In genomic region chr4:155954118-155954503, GRCh38 we compare ENCODE assay signal across 8 cellular contexts. TPM values are rescaled to one million over a fixed set of nuclear protein-coding genes. Genes with fewer than 3 reads are reported as not detected.
DNase-seq lines count a peak whose midpoint lies in the region; ATAC-seq and TF ChIP-seq lines count a peak whose summit lies in the region.

No MANE protein-coding gene starts in this region.

- H3K4me1 ChIP-seq in DND-41 (ENCODE audit: insufficient read depth, low read length) (peaks cover 14% of the 10 kb centered on the region), RWPE2 (ENCODE audit: insufficient read depth, poor library complexity, severe bottlenecking) (peaks cover 10% of the 10 kb centered on the region), esophagus (ENCODE audit: control insufficient read depth in 2 of 2, insufficient read depth in 2 of 2, low read length in 1 of 2) (no peaks in the 10 kb centered on the region), parathyroid adenoma (no peaks in the 10 kb centered on the region)

- H2AFZ ChIP-seq in DND-41 (ENCODE audit: low read depth, low read length) = peak overlapping the region; percentile 87
- H2AFZ ChIP-seq in parathyroid adenoma = peak overlapping the region; percentile 97

- H3K4me2 ChIP-seq in DND-41 (ENCODE audit: insufficient read depth, low read length) = peak overlapping the region; percentile 72
- peak overlapping the region; percentile 98 for H3K4me2 ChIP-seq in parathyroid adenoma (ENCODE audit: low read length)

- ATAC-seq in DND-41 (ENCODE audit: insufficient read depth, low read depth) = no peak
- no peak for ATAC-seq in RWPE2 (ENCODE audit: low read depth)
- no peak for ATAC-seq in HG03342 (IDR thresholded peaks at IDR 0.05; ENCODE audit: unreplicated experiment)

- H3K4me3 ChIP-seq in DND-41 (ENCODE audit: low read depth in 1 of 2, low read length in 2 of 2) (peak overlapping the region; percentile 42 to 90; a peak in 3 of 4 replicates), RWPE2 (ENCODE audit: severe bottlenecking) (peak overlapping the region; percentile 71), esophagus (ENCODE audit: low read depth in 1 of 2, low read length in 2 of 2) (peak overlapping the region; percentile 78 to 82), parathyroid adenoma (ENCODE audit: low read depth, low read length) (peak overlapping the region; percentile 92)

- TF ChIP-seq CTCF in DND-41 (IDR thresholded peaks at IDR 0.05; ENCODE audit: borderline replicate concordance, extremely low read depth, low read length, poor library complexity, severe bottlenecking) = no peak
- no peak for TF ChIP-seq CTCF in RWPE2 (IDR thresholded peaks at IDR 0.05; ENCODE audit: poor library complexity, severe bottlenecking)
- TF ChIP-seq CTCF in parathyroid adenoma (IDR thresholded peaks at IDR 0.05) = no peak

- DNase-seq in DND-41 (peak; percentile 9), RWPE2 (ENCODE audit: low spot score) (no peak), NCI-H510A (lab: John Stamatoyannopoulos, UW) (no peak), NCI-H526 treated with DMSO at 0.1 percent for 48 hours (lab: John Stamatoyannopoulos, UW) (no peak)
- no peak for DNase-seq in central memory CD4-positive, alpha-beta T cell

- no peaks in the 10 kb centered on the region for H3K36me3 ChIP-seq in DND-41 (ENCODE audit: insufficient read depth, low read length)
- no peaks in the 10 kb centered on the region for H3K36me3 ChIP-seq in RWPE2 (ENCODE audit: low read depth)
- no peaks in the 10 kb centered on the region for H3K36me3 ChIP-seq in esophagus (ENCODE audit: control insufficient read depth in 2 of 2, insufficient read depth in 2 of 2, low read length in 1 of 2)
- no peaks in the 10 kb centered on the region for H3K36me3 ChIP-seq in parathyroid adenoma (ENCODE audit: control insufficient read depth, insufficient read depth, low read length)

- H3K27ac ChIP-seq in DND-41 (ENCODE audit: low read length) (peak overlapping the region; percentile 80), RWPE2 (ENCODE audit: poor library complexity, severe bottlenecking) (peak overlapping the region; percentile 49), esophagus (ENCODE audit: low read depth in 2 of 2, low read length in 1 of 2) (peak overlapping the region; percentile 97), parathyroid adenoma (peak overlapping the region; percentile 88)

- 71 to 73% methylated on average over 8 of the region's 8 CpGs for WGBS in esophagus, 2 donors

- no peaks in the 10 kb centered on the region for H4K20me1 ChIP-seq in DND-41 (ENCODE audit: insufficient read depth, low read length)

- H3K27me3 ChIP-seq in DND-41 (ENCODE audit: insufficient read depth, low read length, poor library complexity) = peaks cover 3% of the 10 kb centered on the region
- H3K27me3 ChIP-seq in RWPE2 (ENCODE audit: insufficient read depth, poor library complexity, severe bottlenecking) = no peaks in the 10 kb centered on the region
- H3K27me3 ChIP-seq in esophagus (ENCODE audit: control insufficient read depth in 1 of 2, insufficient read depth in 2 of 2, low read length in 2 of 2) = no peaks in the 10 kb centered on the region
- no peaks in the 10 kb centered on the region for H3K27me3 ChIP-seq in parathyroid adenoma (ENCODE audit: control insufficient read depth, insufficient read depth, low read length)

- peak overlapping the region; percentile 74 for H3K9ac ChIP-seq in DND-41 (ENCODE audit: low read depth, low read length)
- H3K9ac ChIP-seq in parathyroid adenoma = no peak overlapping the region

- H3K79me2 ChIP-seq in DND-41 (ENCODE audit: insufficient read depth, low read length) (no peaks in the 10 kb centered on the region), parathyroid adenoma (no peaks in the 10 kb centered on the region)

- H3K9me3 ChIP-seq in DND-41 (ENCODE audit: insufficient read depth, low read length, severe bottlenecking) (no peaks in the 10 kb centered on the region), RWPE2 (ENCODE audit: severe bottlenecking) (no peaks in the 10 kb centered on the region), esophagus (ENCODE audit: control insufficient read depth in 2 of 2, insufficient read depth in 1 of 2, low read depth in 1 of 2, low read length in 1 of 2) (no peaks in the 10 kb centered on the region), parathyroid adenoma (ENCODE audit: control insufficient read depth, low read length) (no peaks in the 10 kb centered on the region)

RNA-seq across cellular contexts. Expression of gene CTSO, which starts 0.4 kb away (rescaled TPM):
- 1 to 10 TPM in 1 of 2 donors, under 1 TPM in 1; 0.96 to 2.6 TPM for polyA plus RNA-seq in esophagus

RNA-seq across cellular contexts. Expression of gene TDO2, which starts 50.6 kb away (rescaled TPM):
- under 1 TPM; 0.14 to 0.29 TPM for polyA plus RNA-seq in esophagus
